ENCODE assay signal across 1 cellular context in the genomic region with DNA sequence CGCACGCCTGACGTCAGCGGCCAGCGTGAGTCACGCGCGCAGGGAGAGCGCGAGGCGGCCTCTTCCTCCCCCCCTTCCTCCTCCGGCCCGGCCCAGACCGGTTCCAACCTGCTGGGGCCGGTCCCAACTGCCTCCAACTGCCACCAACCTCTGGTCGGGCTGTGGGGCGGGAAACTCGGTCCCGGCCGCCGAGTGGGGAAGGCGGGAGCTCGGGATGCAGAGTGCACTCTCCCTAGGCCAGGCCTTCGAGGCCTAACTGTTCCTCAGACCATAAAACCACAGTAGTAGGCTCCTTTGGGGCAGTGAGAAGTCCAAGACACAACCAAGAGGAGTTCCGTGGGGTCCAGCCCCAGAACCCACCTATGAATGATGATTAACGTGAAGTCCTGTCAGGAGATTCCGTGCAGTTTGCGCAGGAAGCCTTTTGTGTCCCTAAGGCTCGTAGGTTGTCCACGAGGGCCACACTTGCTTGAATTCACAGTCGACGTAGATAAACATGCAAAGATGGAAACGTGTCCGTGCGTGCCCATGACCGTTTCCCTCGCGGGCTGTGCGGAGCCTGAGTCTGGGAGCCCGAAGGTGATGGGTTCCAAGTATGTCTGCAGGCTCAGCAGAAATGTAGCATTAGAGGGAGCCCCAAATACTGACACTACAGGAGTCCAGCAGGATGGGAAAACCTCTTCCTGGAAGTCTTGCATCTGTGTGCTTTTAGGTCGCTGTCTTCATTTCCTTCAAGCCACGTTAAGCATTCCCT.
TF ChIP-seq lines count a peak whose summit lies in the region.

No MANE protein-coding gene starts in this region.

TF ChIP-seq in K562, 482 proteins besides CTCF, POLR2A, EP300 and RAD21 (continued from another document):
- TF ChIP-seq CUX1 (CRISPR knock-in tag; IDR thresholded peaks at IDR 0.05), result peak; percentile 91
- TF ChIP-seq HDAC8 (tag; IDR thresholded peaks at IDR 0.05), result peak; percentile 98
- no peak for TF ChIP-seq MEIS2 (IDR thresholded peaks at IDR 0.05; ENCODE audit: partially characterized antibody)
- 0 out of 2 replicates have a peak, but pooled peaks have one; percentile 45 for TF ChIP-seq ZNF668 (CRISPR knock-in tag; IDR thresholded peaks at IDR 0.05)
- TF ChIP-seq ZNF174 (CRISPR knock-in tag; IDR thresholded peaks at IDR 0.05), result 0 out of 2 replicates have a peak, but pooled peaks have one; percentile 75
- TF ChIP-seq PRMT5 (CRISPR knock-in tag; IDR thresholded peaks at IDR 0.05), result no peak; the same call in 1 of the 2 replicates
- TF ChIP-seq HSF4 (CRISPR knock-in tag; IDR thresholded peaks at IDR 0.05; ENCODE audit: borderline replicate concordance), result no peak; the same call in 1 of the 2 replicates
- TF ChIP-seq IFI16 (CRISPR knock-in tag; IDR thresholded peaks at IDR 0.05), result no peak
- TF ChIP-seq ZNF76 (CRISPR knock-in tag; IDR thresholded peaks at IDR 0.05; ENCODE audit: borderline replicate concordance), result peak; percentile 86
- TF ChIP-seq, protein P1, sequence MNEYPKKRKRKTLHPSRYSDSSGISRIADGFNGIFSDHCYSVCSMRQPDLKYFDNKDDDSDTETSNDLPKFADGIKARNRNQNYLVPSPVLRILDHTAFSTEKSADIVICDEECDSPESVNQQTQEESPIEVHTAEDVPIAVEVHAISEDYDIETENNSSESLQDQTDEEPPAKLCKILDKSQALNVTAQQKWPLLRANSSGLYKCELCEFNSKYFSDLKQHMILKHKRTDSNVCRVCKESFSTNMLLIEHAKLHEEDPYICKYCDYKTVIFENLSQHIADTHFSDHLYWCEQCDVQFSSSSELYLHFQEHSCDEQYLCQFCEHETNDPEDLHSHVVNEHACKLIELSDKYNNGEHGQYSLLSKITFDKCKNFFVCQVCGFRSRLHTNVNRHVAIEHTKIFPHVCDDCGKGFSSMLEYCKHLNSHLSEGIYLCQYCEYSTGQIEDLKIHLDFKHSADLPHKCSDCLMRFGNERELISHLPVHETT (CRISPR knock-in tag; conservative IDR thresholded peaks at IDR 0.05 in 1 of 2, IDR thresholded peaks at IDR 0.05 in 1 of 2), result peak in 1 of 2 experiments; percentile 94; a peak in 2 of 4 replicates
- peak; percentile 97 for TF ChIP-seq CCNT2 (IDR thresholded peaks at IDR 0.05; ENCODE audit: borderline replicate concordance, extremely low read depth, insufficient read length, low read depth, low read length)
- TF ChIP-seq NELFE (IDR thresholded peaks at IDR 0.05; ENCODE audit: insufficient read depth, insufficient read length), result no peak
- no peak for TF ChIP-seq COPS2 (conservative IDR thresholded peaks at IDR 0.05)
- no peak for TF ChIP-seq ZNF384 (IDR thresholded peaks at IDR 0.05; ENCODE audit: low read depth, low read length)
- TF ChIP-seq, protein P2, sequence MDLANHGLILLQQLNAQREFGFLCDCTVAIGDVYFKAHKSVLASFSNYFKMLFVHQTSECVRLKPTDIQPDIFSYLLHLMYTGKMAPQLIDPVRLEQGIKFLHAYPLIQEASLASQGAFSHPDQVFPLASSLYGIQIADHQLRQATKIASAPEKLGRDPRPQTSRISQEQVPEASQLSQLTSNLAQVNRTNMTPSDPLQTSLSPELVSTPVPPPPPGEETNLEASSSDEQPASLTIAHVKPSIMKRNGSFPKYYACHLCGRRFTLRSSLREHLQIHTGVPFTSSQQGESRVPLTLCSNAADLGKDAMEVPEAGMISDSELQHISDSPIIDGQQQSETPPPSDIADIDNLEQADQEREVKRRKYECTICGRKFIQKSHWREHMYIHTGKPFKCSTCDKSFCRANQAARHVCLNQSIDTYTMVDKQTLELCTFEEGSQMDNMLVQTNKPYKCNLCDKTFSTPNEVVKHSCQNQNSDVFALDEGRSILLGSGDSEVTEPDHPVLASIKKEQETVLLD (IDR thresholded peaks at IDR 0.05), result no peak
